8 cellular contexts compared by ENCODE assay signal in the genomic region with DNA sequence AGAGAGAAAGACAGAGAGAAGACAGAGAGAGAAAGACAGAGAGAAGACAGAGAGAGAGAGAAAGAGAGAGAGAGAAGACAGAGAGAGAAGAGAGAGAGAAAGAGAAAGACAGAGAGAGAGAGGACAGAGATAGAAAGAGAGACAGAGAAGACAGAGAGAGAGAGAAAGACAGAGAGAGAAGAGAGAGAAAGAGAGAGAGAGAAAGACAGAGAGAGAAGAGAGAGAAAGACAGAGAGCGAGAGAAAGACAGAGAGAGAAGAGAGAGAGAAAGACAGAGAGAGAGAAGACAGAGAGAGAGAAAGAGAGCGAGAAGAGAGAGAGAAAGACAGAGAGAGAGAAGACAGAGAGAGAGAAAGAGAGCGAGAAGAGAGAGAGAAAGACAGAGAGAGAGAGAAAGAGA. TPM values are rescaled to one million over a fixed set of nuclear protein-coding genes. Genes with fewer than 3 reads are reported as not detected.
"Had no signal": no experiment of that assay in that cellular context is flagged by ENCODE, and none has a peak within 500 bp of the region (broad histone marks: within the 10 kb centered on the region; RNA-seq: fewer than 3 reads in every experiment).

No MANE protein-coding gene starts in this region.

RNA-seq across cellular contexts. Expression of gene SHOX, which starts 7.8 kb away (rescaled TPM):
- total RNA-seq: thyroid gland, upper lobe of left lung, upper lobe of right lung, ureter, urinary bladder, uterus, vagina had no signal
- polyA plus RNA-seq: stomach, urinary bladder had no signal
